ENCODE assay signal across 18 cellular contexts in genomic region chr12:49955899-49956662, GRCh38. TPM values are rescaled to one million over a fixed set of nuclear protein-coding genes. Genes with fewer than 3 reads are reported as not detected.
"Had no signal": no experiment of that assay in that cellular context is flagged by ENCODE, and none has a peak within 500 bp of the region (broad histone marks: within the 10 kb centered on the region; RNA-seq: fewer than 3 reads in every experiment).

No MANE protein-coding gene starts in this region.

- H3K27ac ChIP-seq: esophagus muscularis mucosa, tibial artery had no signal

- H3K9me3 Mint-ChIP-seq: activated CD4-positive, alpha-beta T cell treated with anti-CD3 and anti-CD28 coated beads, Interleukin-2, amount 10 ng/mL, durations not matched to agents 24 days and 14 days; memory B cell had no signal

- H3K27ac Mint-ChIP-seq: activated CD4-positive, alpha-beta T cell treated with anti-CD3 and anti-CD28 coated beads, Interleukin-2, amount 10 ng/mL, durations not matched to agents 24 days and 14 days; activated naive CD8-positive, alpha-beta T cell; memory B cell had no signal

- H3K4me3 Mint-ChIP-seq: activated CD4-positive, alpha-beta T cell treated with anti-CD3 and anti-CD28 coated beads, Interleukin-2, amount 10 ng/mL, durations not matched to agents 24 days and 14 days; activated naive CD8-positive, alpha-beta T cell; memory B cell; naive thymus-derived CD4-positive, alpha-beta T cell had no signal

- DNase-seq: activated CD4-positive, alpha-beta T cell treated with anti-CD3 and anti-CD28 coated beads, Interleukin-2, amount 10 ng/mL, durations not matched to agents 24 days and 14 days; activated CD4-positive, CD25-positive, alpha-beta regulatory T cell; activated gamma-delta T cell treated with Interleukin-2 at 50 U/mL for 16 hours; amniotic stem cell; hippocampal formation; left ventricle myocardium superior; mucosa of descending colon; naive thymus-derived CD4-positive, alpha-beta T cell; stimulated activated CD4-positive, alpha-beta T cell treated with anti-CD3 and anti-CD28 coated beads, Interleukin-2, amount 100 ng/mL, for 48 hours; stimulated activated naive CD4-positive, alpha-beta T cell; tibial artery had no signal

- H3K4me3 ChIP-seq: esophagus muscularis mucosa, mucosa of descending colon, tibial artery had no signal

- H3K9me3 ChIP-seq: esophagus muscularis mucosa, mucosa of descending colon, tibial artery had no signal

- H3K36me3 ChIP-seq: esophagus muscularis mucosa, tibial artery had no signal

- H3K36me3 Mint-ChIP-seq: memory B cell had no signal

- ATAC-seq: mucosa of descending colon; naive thymus-derived CD4-positive, alpha-beta T cell had no signal

RNA-seq across cellular contexts. Expression of gene AQP2, which starts 5.5 kb away (rescaled TPM):
- total RNA-seq: activated CD4-positive, alpha-beta T cell treated with anti-CD3 and anti-CD28 coated beads, Interleukin-2, amount 10 ng/mL, durations not matched to agents 24 days and 14 days; cardiac septum; esophagus muscularis mucosa; glomerular endothelial cell; kidney epithelial cell; left ventricle myocardium superior; mucosa of descending colon; naive thymus-derived CD4-positive, alpha-beta T cell; subcutaneous adipose tissue had no signal
- polyA plus RNA-seq: naive thymus-derived CD4-positive, alpha-beta T cell had no signal

RNA-seq across cellular contexts. Expression of gene AQP5, which starts 5.6 kb away (rescaled TPM):
- total RNA-seq: activated CD4-positive, alpha-beta T cell treated with anti-CD3 and anti-CD28 coated beads, Interleukin-2, amount 10 ng/mL, durations not matched to agents 24 days and 14 days; cardiac septum; glomerular endothelial cell; kidney epithelial cell; mucosa of descending colon; naive thymus-derived CD4-positive, alpha-beta T cell; subcutaneous adipose tissue had no signal
- polyA plus RNA-seq: naive thymus-derived CD4-positive, alpha-beta T cell had no signal

RNA-seq across cellular contexts. Expression of gene AQP6, which starts 16.7 kb away (rescaled TPM):
- total RNA-seq: activated CD4-positive, alpha-beta T cell treated with anti-CD3 and anti-CD28 coated beads, Interleukin-2, amount 10 ng/mL, durations not matched to agents 24 days and 14 days; cardiac septum; glomerular endothelial cell; kidney epithelial cell; left ventricle myocardium superior; naive thymus-derived CD4-positive, alpha-beta T cell had no signal
- polyA plus RNA-seq: naive thymus-derived CD4-positive, alpha-beta T cell had no signal

RNA-seq across cellular contexts. Expression of gene FAIM2, which starts 52.4 kb away (rescaled TPM):
- total RNA-seq: glomerular endothelial cell, kidney epithelial cell had no signal
- polyA plus RNA-seq: naive thymus-derived CD4-positive, alpha-beta T cell had no signal
